8 cellular contexts compared by ENCODE assay signal in genomic region chr1:43990271-43991199, GRCh38. TPM values are rescaled to one million over a fixed set of nuclear protein-coding genes. Genes with fewer than 3 reads are reported as not detected.
DNase-seq lines count a peak whose midpoint lies in the region; TF ChIP-seq lines count a peak whose summit lies in the region.

No MANE protein-coding gene starts in this region.

- CTCF ChIA-PET in OCI-LY7 (lab: Charles Lee; ENCODE audit: unreplicated experiment): interaction anchor here (0.6 to 0.9 kb wide), 3 partner anchors 50 to 262 kb away, joined by 3 to 4 read pairs (median 3); no protein-coding TSS in a partner anchor

- intact Hi-C loops in OCI-LY7 (cut with micrococcal nuclease; ENCODE audit: unreplicated experiment): loop anchor here (1.0 to 2.0 kb wide), 2 partner anchors 16 to 40 kb away; partner anchors contain the start of gene ATP6V0B

- H3K27ac ChIP-seq in OCI-LY7 (ENCODE audit: low read depth, low read length, poor library complexity, severe bottlenecking): no peak overlapping the region
- H3K27ac ChIP-seq in osteoblast (ENCODE audit: low read depth, low read length): peak overlapping the region; percentile 80

- no peaks in the 10 kb centered on the region for H3K79me2 ChIP-seq in OCI-LY7 (ENCODE audit: insufficient read depth, low read depth, low read length)
- no peaks in the 10 kb centered on the region for H3K79me2 ChIP-seq in osteoblast (ENCODE audit: insufficient read depth, low read length)

- H3K4me1 ChIP-seq in OCI-LY7 (ENCODE audit: insufficient read depth, low read length, poor library complexity, severe bottlenecking) (peaks cover 28% of the 10 kb centered on the region), osteoblast (ENCODE audit: insufficient read depth, low read length) (peaks cover 16% of the 10 kb centered on the region)

- DNase-seq in ELR (ENCODE audit: low read depth): peak; percentile 43
- no peak for DNase-seq in OCI-LY7 (ENCODE audit: low spot score)
- peak; percentile 29 for DNase-seq in epithelial cell of esophagus (ENCODE audit: low read depth)
- DNase-seq in osteoblast (ENCODE audit: insufficient read length, low spot score, missing footprints): no peak
- DNase-seq in NCI-H345 (lab: John Stamatoyannopoulos, UW): no peak
- no peak for DNase-seq in NCI-H345 treated with DMSO at 0.1 percent for 48 hours (lab: John Stamatoyannopoulos, UW; ENCODE audit: unreplicated experiment)
- DNase-seq in activated effector memory CD4-positive, alpha-beta T cell treated with anti-CD3 and anti-CD28 coated beads, Interleukin-2, amount 50 U/mL, for 16 hours: no peak
- DNase-seq in CD1c-positive myeloid dendritic cell (ENCODE audit: extremely low spot score): no peak

- TF ChIP-seq CTCF in OCI-LY7 (conservative IDR thresholded peaks at IDR 0.05; ENCODE audit: low read length) (peak; percentile 71), epithelial cell of esophagus (IDR thresholded peaks at IDR 0.05; ENCODE audit: insufficient read depth, low read depth, low read length, missing control alignments) (no peak), osteoblast (IDR thresholded peaks at IDR 0.05; ENCODE audit: extremely low read depth, low read depth, low read length) (no peak)

- H2AFZ ChIP-seq in OCI-LY7 (ENCODE audit: low read length): peak overlapping the region; percentile 90
- peak overlapping the region; percentile 71 for H2AFZ ChIP-seq in osteoblast (ENCODE audit: low read length)

- no peaks in the 10 kb centered on the region for H3K27me3 ChIP-seq in osteoblast (ENCODE audit: insufficient read depth, low read length)

- H3K4me2 ChIP-seq in OCI-LY7 (ENCODE audit: low read length): peak overlapping the region; percentile 83
- peak overlapping the region; percentile 89 for H3K4me2 ChIP-seq in osteoblast (ENCODE audit: insufficient read depth, low read length)

- POLR2A ChIA-PET in OCI-LY7 (lab: Charles Lee): interaction anchor here (0.6 kb wide), 1 partner anchor 329 kb away, joined by 4 read pairs; no protein-coding TSS in a partner anchor

- BruUV-seq in OCI-LY7 (replicated peaks; lab: Mats Ljungman, UMichigan): no TSS peak

- H3K36me3 ChIP-seq in OCI-LY7 (ENCODE audit: insufficient read depth, low read length) (no peaks in the 10 kb centered on the region), osteoblast (ENCODE audit: insufficient read depth, low read length) (peaks cover 10% of the 10 kb centered on the region)

- no peaks in the 10 kb centered on the region for H4K20me1 ChIP-seq in OCI-LY7 (ENCODE audit: insufficient read depth, low read length)
- no peaks in the 10 kb centered on the region for H4K20me1 ChIP-seq in osteoblast (ENCODE audit: insufficient read depth, low read length)

- no peaks in the 10 kb centered on the region for H3K9me3 ChIP-seq in OCI-LY7 (ENCODE audit: low read length)
- H3K9me3 ChIP-seq in osteoblast (ENCODE audit: low read depth, low read length): no peaks in the 10 kb centered on the region

- no peaks in the 10 kb centered on the region for H3K9me2 ChIP-seq in OCI-LY7 (ENCODE audit: insufficient read depth, low read length)

- H3K4me3 ChIP-seq in OCI-LY7 (ENCODE audit: low read depth, low read length, poor library complexity, severe bottlenecking): peak overlapping the region; percentile 71
- peak overlapping the region; percentile 62 for H3K4me3 ChIP-seq in epithelial cell of esophagus (ENCODE audit: low read length)
- H3K4me3 ChIP-seq in osteoblast (ENCODE audit: insufficient read depth, low read length): peak overlapping the region; percentile 82

RNA-seq across cellular contexts. Expression of gene CCDC24, which starts 0.9 kb away (rescaled TPM):
- 1.9 and 8.9 TPM in 2 replicates for total RNA-seq in OCI-LY7 (2014; rRNA removed; shearing (Covaris generic))
- total RNA-seq in OCI-LY7 (2022) (4.6 and 9.2 TPM in 2 replicates), osteoblast (2.4 and 2.9 TPM in 2 replicates)

RNA-seq across cellular contexts. Expression of gene B4GALT2, which starts 11.5 kb away (rescaled TPM):
- 1.4 and 1.9 TPM in 2 replicates for total RNA-seq in OCI-LY7 (2014; rRNA removed; shearing (Covaris generic))
- 0.57 and 0.65 TPM in 2 replicates for total RNA-seq in OCI-LY7 (2022)
- total RNA-seq in osteoblast: 95.5 and 99.5 TPM in 2 replicates

RNA-seq across cellular contexts. Expression of gene ATP6V0B, which starts 15.8 kb away (rescaled TPM):
- 62.0 and 97.1 TPM in 2 replicates for total RNA-seq in OCI-LY7 (2014; rRNA removed; shearing (Covaris generic))
- total RNA-seq in OCI-LY7 (2022) (58.9 and 68.4 TPM in 2 replicates), osteoblast (81.9 and 89.4 TPM in 2 replicates)

RNA-seq across cellular contexts. Expression of gene DPH2, which starts 20.7 kb away (rescaled TPM):
- 42.1 and 45.6 TPM in 2 replicates for total RNA-seq in OCI-LY7 (2014; rRNA removed; shearing (Covaris generic))
- total RNA-seq in OCI-LY7 (2022) (21.6 and 28.6 TPM in 2 replicates), osteoblast (10.3 and 15.6 TPM in 2 replicates)

RNA-seq across cellular contexts. Expression of gene SLC6A9, which starts 40.7 kb away (rescaled TPM):
- total RNA-seq in OCI-LY7 (2014; rRNA removed; shearing (Covaris generic)): 7.0 and 8.2 TPM in 2 replicates
- total RNA-seq in OCI-LY7 (2022) (21.8 and 22.4 TPM in 2 replicates), osteoblast (18.5 and 19.4 TPM in 2 replicates)

Comparison
In these comparisons a context has a peak if more than half of its experiments do, and no peak if none do; other contexts are left out.
1. DNase-seq: peak in ELR (single experiment) and epithelial cell of esophagus (single experiment); none in OCI-LY7 (single experiment), osteoblast (single experiment), NCI-H345 (single experiment), NCI-H345 treated with DMSO at 0.1 percent for 48 hours (single experiment), activated effector memory CD4-positive, alpha-beta T cell treated with anti-CD3 and anti-CD28 coated beads, Interleukin-2, amount 50 U/mL, for 16 hours (single experiment) and CD1c-positive myeloid dendritic cell (single experiment).
2. RNA of gene B4GALT2, which starts 11.5 kb away (total RNA-seq): 95.5 to 99.5 TPM in osteoblast; 0.57 to 1.9 TPM in OCI-LY7; every median in the first group is over 10 times any median in the second.
3. Peak in every context shown above with its lines, with median percentiles within 50 percentile points of each other: H3K4me3 ChIP-seq.